Comparison of ENCODE assay signal across 14 cellular contexts in the genomic region with DNA sequence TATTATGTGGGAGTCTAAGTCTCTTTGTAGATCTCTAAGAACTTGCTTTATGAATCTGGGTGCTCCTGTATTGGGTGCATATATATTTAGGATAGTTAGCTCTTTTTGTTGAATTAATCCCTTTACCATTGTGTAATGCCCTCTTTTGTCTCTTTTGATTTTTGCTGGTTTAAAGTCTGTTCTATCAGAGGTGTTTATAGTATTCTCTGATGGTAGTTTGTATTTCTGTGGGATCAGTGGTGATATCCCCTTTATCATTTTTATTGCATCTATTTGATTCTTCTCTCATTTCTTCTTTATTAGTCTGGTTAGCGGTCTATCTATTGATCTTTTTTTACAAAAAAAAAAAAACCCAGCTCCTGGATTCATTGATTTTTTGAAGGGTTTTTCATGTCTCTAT. TPM values are rescaled to one million over a fixed set of nuclear protein-coding genes. Genes with fewer than 3 reads are reported as not detected.
"Had no signal": no experiment of that assay in that cellular context is flagged by ENCODE, and none has a peak within 500 bp of the region (broad histone marks: within the 10 kb centered on the region; RNA-seq: fewer than 3 reads in every experiment).

No MANE protein-coding gene starts in this region.

RNA-seq across cellular contexts. Expression of a gene that starts 15.3 kb away (rescaled TPM):
- total RNA-seq: activated B cell treated with CpG ODN at 0.5 μM for 24 hours; activated CD4-positive, alpha-beta memory T cell treated with anti-CD3 and anti-CD28 coated beads for 36 hours; activated CD4-positive, alpha-beta memory T cell treated with anti-CD3 and anti-CD28 coated beads, Interleukin-2, amount 10 ng/mL, durations not matched to agents 7 days and 5 days; activated CD4-positive, alpha-beta T cell treated with anti-CD3 and anti-CD28 coated beads for 36 hours; activated CD4-positive, alpha-beta T cell treated with anti-CD3 and anti-CD28 coated beads, Interleukin-2, amount 10 ng/mL, durations not matched to agents 24 days and 14 days; activated CD4-positive, alpha-beta T cell treated with anti-CD3 and anti-CD28 coated beads, Interleukin-2, amount 10 ng/mL, durations not matched to agents 7 days and 5 days; activated CD8-positive, alpha-beta memory T cell treated with anti-CD3 and anti-CD28 coated beads for 36 hours; activated CD8-positive, alpha-beta memory T cell treated with anti-CD3 and anti-CD28 coated beads, Interleukin-2, amount 10 ng/mL, durations not matched to agents 7 days and 5 days; activated CD8-positive, alpha-beta T cell treated with anti-CD3 and anti-CD28 coated beads for 36 hours; activated CD8-positive, alpha-beta T cell treated with anti-CD3 and anti-CD28 coated beads, Interleukin-2, amount 10 ng/mL, durations not matched to agents 7 days and 5 days; T-helper 1 cell treated with Interleukin-12 subunit alpha and Interleukin-12 subunit beta and Interleukin-4 antibody, amounts not matched to agents 30 ng/mL and 1 ng/mL, for 36 hours; T-helper 17 cell; T-helper 2 cell treated with Interferon-gamma antibody and Interleukin-4, amounts not matched to agents 100 ng/mL and 5 ng/mL, for 36 hours; WTC11 had no signal

RNA-seq across cellular contexts. Expression of a gene that starts 50.6 kb away (rescaled TPM):
- total RNA-seq: activated B cell treated with CpG ODN at 0.5 μM for 24 hours; activated CD4-positive, alpha-beta memory T cell treated with anti-CD3 and anti-CD28 coated beads for 36 hours; activated CD4-positive, alpha-beta memory T cell treated with anti-CD3 and anti-CD28 coated beads, Interleukin-2, amount 10 ng/mL, durations not matched to agents 7 days and 5 days; activated CD4-positive, alpha-beta T cell treated with anti-CD3 and anti-CD28 coated beads for 36 hours; activated CD4-positive, alpha-beta T cell treated with anti-CD3 and anti-CD28 coated beads, Interleukin-2, amount 10 ng/mL, durations not matched to agents 24 days and 14 days; activated CD4-positive, alpha-beta T cell treated with anti-CD3 and anti-CD28 coated beads, Interleukin-2, amount 10 ng/mL, durations not matched to agents 7 days and 5 days; activated CD8-positive, alpha-beta memory T cell treated with anti-CD3 and anti-CD28 coated beads for 36 hours; activated CD8-positive, alpha-beta memory T cell treated with anti-CD3 and anti-CD28 coated beads, Interleukin-2, amount 10 ng/mL, durations not matched to agents 7 days and 5 days; activated CD8-positive, alpha-beta T cell treated with anti-CD3 and anti-CD28 coated beads for 36 hours; activated CD8-positive, alpha-beta T cell treated with anti-CD3 and anti-CD28 coated beads, Interleukin-2, amount 10 ng/mL, durations not matched to agents 7 days and 5 days; T-helper 1 cell treated with Interleukin-12 subunit alpha and Interleukin-12 subunit beta and Interleukin-4 antibody, amounts not matched to agents 30 ng/mL and 1 ng/mL, for 36 hours; T-helper 17 cell; T-helper 2 cell treated with Interferon-gamma antibody and Interleukin-4, amounts not matched to agents 100 ng/mL and 5 ng/mL, for 36 hours; WTC11 had no signal
